1 cellular context compared by ENCODE assay signal in genomic region chr18:48923746-48924580, GRCh38.
TF ChIP-seq lines count a peak whose summit lies in the region.

No MANE protein-coding gene starts in this region.

TF ChIP-seq in GM12878, 131 proteins besides CTCF, POLR2A, EP300 and RAD21 (continued from another document):
- no peak for TF ChIP-seq ZBTB4 (CRISPR knock-in tag; IDR thresholded peaks at IDR 0.05)
- TF ChIP-seq RELA (IDR thresholded peaks at IDR 0.05; ENCODE audit: borderline replicate concordance, partially characterized antibody), result no peak
- TF ChIP-seq SKIL (IDR thresholded peaks at IDR 0.05; ENCODE audit: low read depth, poor library complexity, severe bottlenecking), result no peak
- no peak for TF ChIP-seq MTA2 (IDR thresholded peaks at IDR 0.05; ENCODE audit: low read depth)
- no peak for TF ChIP-seq KAT2A (conservative IDR thresholded peaks at IDR 0.05; ENCODE audit: control insufficient read depth, low read depth, low read length)
- TF ChIP-seq GABPA (IDR thresholded peaks at IDR 0.05; ENCODE audit: low read depth), result no peak
- TF ChIP-seq TCF7 (IDR thresholded peaks at IDR 0.05; ENCODE audit: borderline replicate concordance), result no peak
- TF ChIP-seq IKZF2 (IDR thresholded peaks at IDR 0.05), result no peak
- no peak; a peak in 1 of 3 replicates for TF ChIP-seq EGR1 (IDR thresholded peaks at IDR 0.05; ENCODE audit: borderline replicate concordance in 1 of 2, low read depth in 2 of 2, low read length in 2 of 2)
- TF ChIP-seq ZNF274 (IDR thresholded peaks at IDR 0.05; ENCODE audit: insufficient read depth, insufficient read length), result no peak
- TF ChIP-seq KLF5 (IDR thresholded peaks at IDR 0.05; ENCODE audit: partially characterized antibody), result no peak
- TF ChIP-seq SMARCA5 (IDR thresholded peaks at IDR 0.05), result no peak
- TF ChIP-seq POLR2AphosphoS5 (IDR thresholded peaks at IDR 0.05; ENCODE audit: low read length), result no peak
- TF ChIP-seq YBX1 (IDR thresholded peaks at IDR 0.05), result no peak
- TF ChIP-seq BCL3 (IDR thresholded peaks at IDR 0.05; ENCODE audit: borderline replicate concordance, insufficient read depth, low read depth, low read length, poor library complexity, severe bottlenecking), result no peak
- no peak for TF ChIP-seq PML (IDR thresholded peaks at IDR 0.05; ENCODE audit: low read length)
